9 cellular contexts compared by ENCODE assay signal in the genomic region with DNA sequence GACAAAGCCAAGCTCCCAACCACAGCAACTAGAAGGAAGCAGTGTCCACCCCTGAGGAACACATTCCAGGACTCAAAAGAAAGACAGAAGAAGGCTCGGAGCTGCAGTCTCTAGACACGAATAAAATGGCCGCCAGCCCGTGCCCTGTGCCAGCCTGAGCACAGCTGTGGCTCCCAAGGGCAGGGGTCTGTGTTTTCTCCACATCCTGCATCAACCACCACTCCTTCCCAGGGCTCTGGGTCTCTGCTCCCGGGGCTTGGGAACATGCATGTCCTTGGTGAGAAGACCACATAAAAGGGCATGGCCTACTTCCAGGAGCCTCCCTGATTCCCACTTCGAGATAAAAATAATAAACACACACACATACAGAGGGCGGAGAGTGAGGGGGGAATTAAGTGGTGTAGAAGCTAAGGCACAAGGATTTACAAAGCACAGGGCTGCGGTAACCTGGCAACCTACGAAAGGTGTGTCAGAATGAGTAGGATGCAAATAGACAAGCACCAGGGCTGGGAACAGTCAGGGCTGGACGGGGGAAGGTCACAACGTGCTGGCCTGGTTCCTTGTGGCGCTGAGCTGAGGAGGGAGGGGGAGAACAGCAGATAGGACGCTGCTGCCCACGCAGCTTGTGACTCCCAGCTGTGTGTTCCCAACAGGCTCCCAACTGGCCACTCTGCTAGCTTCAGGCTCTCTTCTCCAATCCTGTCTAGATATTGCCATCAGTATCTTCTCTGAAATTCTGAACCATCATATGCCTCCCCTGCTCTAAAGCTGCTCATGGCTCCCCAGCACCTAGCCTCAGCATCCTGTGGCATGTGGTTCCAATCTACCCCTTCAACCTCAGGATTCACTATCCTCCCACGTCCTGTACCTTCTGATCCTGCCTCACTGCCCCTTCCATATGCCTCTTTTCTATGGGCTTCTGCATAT.
DNase-seq lines count a peak whose midpoint lies in the region; ATAC-seq and TF ChIP-seq lines count a peak whose summit lies in the region.
"Had no signal": no experiment of that assay in that cellular context is flagged by ENCODE, and none has a peak within 500 bp of the region (broad histone marks: within the 10 kb centered on the region; RNA-seq: fewer than 3 reads in every experiment).

No MANE protein-coding gene starts in this region.

- H3K27ac ChIP-seq in HEK293 (ENCODE audit: extremely low read depth, low read depth, low read length) = no peak overlapping the region
- H3K27ac ChIP-seq in angular gyrus (ENCODE audit: low read depth, low read length) = peak overlapping the region; percentile 79

- CTCF ChIA-PET in HEK293 (lab: Yijun Ruan, JAX) = interaction anchor here (0.7 to 1.0 kb wide), 3 partner anchors 9 to 47 kb away, joined by 3 to 5 read pairs (median 4); no protein-coding TSS in a partner anchor

- ATAC-seq in sciatic nerve (peak; percentile 86), HG03108 (IDR thresholded peaks at IDR 0.05; ENCODE audit: unreplicated experiment) (no peak), HG03378 (IDR thresholded peaks at IDR 0.05; ENCODE audit: unreplicated experiment) (no peak), GM21526 (IDR thresholded peaks at IDR 0.05; ENCODE audit: low FRiP score, unreplicated experiment) (no peak)

- intact Hi-C loops in sciatic nerve (cut with DNase I) = no loop called here

- no peaks in the 10 kb centered on the region for H3K4me1 ChIP-seq in HEK293 (ENCODE audit: control insufficient read depth, insufficient read depth, low read length)

- H3K36me3 ChIP-seq in HEK293 (ENCODE audit: control insufficient read depth in 2 of 2, insufficient read depth in 1 of 2, low read length in 2 of 2) = peaks cover 0 to 28% of the 10 kb centered on the region in 2 experiments; a peak in 1 of 3 replicates

- TF ChIP-seq CTCF in HEK293 (tag by site-specific recombination; IDR thresholded peaks at IDR 0.05) = no peak

- no peak overlapping the region for H3K4me3 ChIP-seq in HEK293 (ENCODE audit: low read depth, low read length)

- DNase-seq in hypothalamus (lab: John Stamatoyannopoulos, UW) (peak in 27 of 51 donors; percentile 18 to 73 (median 41)), sciatic nerve (ENCODE audit: low spot score) (no peak)
- no peak for DNase-seq in stimulated activated CD4-positive, alpha-beta T cell treated with anti-CD3 and anti-CD28 coated beads, Interleukin-1b, Interleukin-23, amount 100 ng/mL, for 48 hours
- DNase-seq: NCI-H226 had no signal

- H3K9me3 ChIP-seq in HEK293 (ENCODE audit: control insufficient read depth, insufficient read depth, low read depth, low read length) = no peaks in the 10 kb centered on the region

- POLR2A ChIA-PET in HEK293 (lab: Yijun Ruan, JAX) = no interaction called here

TF ChIP-seq in HEK293, 187 proteins besides CTCF, POLR2A, EP300 and RAD21:
- peak; percentile 38; the same call in 1 of the 2 replicates for TF ChIP-seq ZNF341 (tag by site-specific recombination; IDR thresholded peaks at IDR 0.05; ENCODE audit: low read depth)
- no peak for TF ChIP-seq GFI1B (tag by site-specific recombination; IDR thresholded peaks at IDR 0.05)
- peak; percentile 51 for TF ChIP-seq ZFHX2 (tag by site-specific recombination; conservative IDR thresholded peaks at IDR 0.05)
- TF ChIP-seq ZSCAN30 (tag by site-specific recombination; IDR thresholded peaks at IDR 0.05) = no peak
- TF ChIP-seq EGR2 (tag by site-specific recombination; IDR thresholded peaks at IDR 0.05; ENCODE audit: low read depth) = peak; percentile 84
- peak; percentile 83 for TF ChIP-seq ZNF16 (tag by site-specific recombination; IDR thresholded peaks at IDR 0.05; ENCODE audit: low read depth)

Comparison
In these comparisons a context has a peak if more than half of its experiments do, and no peak if none do; other contexts are left out.
1. DNase-seq: peak in hypothalamus (27 of 51); none in sciatic nerve (single experiment) and stimulated activated CD4-positive, alpha-beta T cell treated with anti-CD3 and anti-CD28 coated beads, Interleukin-1b, Interleukin-23, amount 100 ng/mL, for 48 hours (single experiment).